Comparison of ENCODE assay signal across 19 cellular contexts in genomic region chr2:240935101-240935876, GRCh38. TPM values are rescaled to one million over a fixed set of nuclear protein-coding genes. Genes with fewer than 3 reads are reported as not detected.
A peak's percentile ranks its signal among the peaks of the same experiment; 100 is the strongest.
DNase-seq lines count a peak whose midpoint lies in the region; ATAC-seq, FAIRE-seq and TF ChIP-seq lines count a peak whose summit lies in the region.
"Had no signal": no experiment of that assay in that cellular context is flagged by ENCODE, and none has a peak within 500 bp of the region (broad histone marks: within the 10 kb centered on the region; RNA-seq: fewer than 3 reads in every experiment).

No MANE protein-coding gene starts in this region.

- peaks cover 19% of the 10 kb centered on the region for H3K27me3 Mint-ChIP-seq in activated CD8-positive, alpha-beta memory T cell treated with anti-CD3 and anti-CD28 coated beads, Interleukin-2, amount 10 ng/mL, durations not matched to agents 7 days and 5 days
- H3K27me3 Mint-ChIP-seq: activated B cell treated with CpG ODN at 0.5 μM for 24 hours had no signal

- no peak overlapping the region for H3K27ac Mint-ChIP-seq in activated CD8-positive, alpha-beta memory T cell treated with anti-CD3 and anti-CD28 coated beads, Interleukin-2, amount 10 ng/mL, durations not matched to agents 7 days and 5 days
- H3K27ac Mint-ChIP-seq: activated B cell treated with CpG ODN at 0.5 μM for 24 hours; activated naive CD8-positive, alpha-beta T cell treated with anti-CD3 and anti-CD28 coated beads, Interleukin-2, amount 10 ng/mL, durations not matched to agents 7 days and 5 days; T-cell had no signal

- WGBS in stomach, 5 donors, result 81 to 89% (median 84%) methylated on average over 23 to 25 of the region's 25 CpGs

- no peak overlapping the region for H3K9ac ChIP-seq in kidney (ENCODE audit: low read length in 2 of 2)

- no peaks in the 10 kb centered on the region for H3K4me1 ChIP-seq in kidney (ENCODE audit: control insufficient read depth in 1 of 2, insufficient read depth in 1 of 2, low read depth in 1 of 2, low read length in 2 of 2)
- peaks cover 0 to 5% (median 0%) of the 10 kb centered on the region in 4 donors for H3K4me1 ChIP-seq in stomach
- H3K4me1 ChIP-seq: A549 had no signal

- H3K36me3 ChIP-seq in kidney (ENCODE audit: control insufficient read depth in 1 of 2, insufficient read depth in 2 of 2, low read length in 2 of 2), result no peaks in the 10 kb centered on the region
- no peaks in the 10 kb centered on the region for H3K36me3 ChIP-seq in stomach

- peaks cover 0 to 22% (median 0%) of the 10 kb centered on the region in 3 donors for H3K27me3 ChIP-seq in stomach

- H3K4me3 Mint-ChIP-seq in activated CD8-positive, alpha-beta memory T cell treated with anti-CD3 and anti-CD28 coated beads, Interleukin-2, amount 10 ng/mL, durations not matched to agents 7 days and 5 days, result no peak overlapping the region
- H3K4me3 Mint-ChIP-seq: activated B cell treated with CpG ODN at 0.5 μM for 24 hours; activated naive CD8-positive, alpha-beta T cell treated with anti-CD3 and anti-CD28 coated beads, Interleukin-2, amount 10 ng/mL, durations not matched to agents 7 days and 5 days; CD8-positive, alpha-beta memory T cell; stimulated activated naive CD8-positive, alpha-beta T cell treated with anti-CD3 and anti-CD28 coated beads, Interleukin-15, amount 100 ng/mL, for 72 hours; T-cell had no signal

- intact Hi-C loops in kidney (cut with DNase I) (no loop called here), stomach (cut with DNase I; ENCODE audit: low total_unique reads) (no loop called here)

- no peak for TF ChIP-seq POLR2A in stomach (IDR thresholded peaks at IDR 0.05)
- TF ChIP-seq POLR2A in GM12891 (IDR thresholded peaks at IDR 0.05; ENCODE audit: low read depth, low read length), result no peak

- H3K9me3 ChIP-seq in kidney (ENCODE audit: control insufficient read depth in 1 of 2, low read length in 2 of 2) (peaks cover 2 to 10% of the 10 kb centered on the region in 2 donors), stomach (peaks cover 0 to 27% (median 19%) of the 10 kb centered on the region in 4 donors)

- TF ChIP-seq CTCF in kidney (IDR thresholded peaks at IDR 0.05; ENCODE audit: borderline replicate concordance, extremely low read depth, insufficient read depth) (no peak), stomach (IDR thresholded peaks at IDR 0.05) (no peak)

- TF ChIP-seq EP300 in stomach (IDR thresholded peaks at IDR 0.05), result no peak

- ATAC-seq in activated CD8-positive, alpha-beta memory T cell treated with anti-CD3 and anti-CD28 coated beads, Interleukin-2, amount 10 ng/mL, durations not matched to agents 7 days and 5 days, result no peak
- ATAC-seq in GM19452 (IDR thresholded peaks at IDR 0.05; ENCODE audit: unreplicated experiment) (no peak), HG03457 (IDR thresholded peaks at IDR 0.05; ENCODE audit: unreplicated experiment) (no peak)
- ATAC-seq: stimulated activated naive CD8-positive, alpha-beta T cell treated with anti-CD3 and anti-CD28 coated beads, Interleukin-15, amount 100 ng/mL, for 72 hours; T-cell had no signal

- no peaks in the 10 kb centered on the region for H3K36me3 Mint-ChIP-seq in activated CD8-positive, alpha-beta memory T cell treated with anti-CD3 and anti-CD28 coated beads, Interleukin-2, amount 10 ng/mL, durations not matched to agents 7 days and 5 days
- H3K36me3 Mint-ChIP-seq: activated naive CD8-positive, alpha-beta T cell treated with anti-CD3 and anti-CD28 coated beads, Interleukin-2, amount 10 ng/mL, durations not matched to agents 7 days and 5 days had no signal

- H3K9me3 Mint-ChIP-seq in activated CD8-positive, alpha-beta memory T cell treated with anti-CD3 and anti-CD28 coated beads, Interleukin-2, amount 10 ng/mL, durations not matched to agents 7 days and 5 days (ENCODE audit: low read depth), result no peaks in the 10 kb centered on the region
- H3K9me3 Mint-ChIP-seq: activated naive CD8-positive, alpha-beta T cell treated with anti-CD3 and anti-CD28 coated beads, Interleukin-2, amount 10 ng/mL, durations not matched to agents 7 days and 5 days had no signal

- no peak overlapping the region for H3K4me3 ChIP-seq in kidney (ENCODE audit: low read length in 2 of 2)
- no peak overlapping the region for H3K4me3 ChIP-seq in stomach
- H3K4me3 ChIP-seq: A549, smooth muscle cell had no signal

- no peak overlapping the region for H3K27ac ChIP-seq in kidney (ENCODE audit: low read depth in 2 of 2, low read length in 2 of 2)
- no peak overlapping the region for H3K27ac ChIP-seq in stomach
- H3K27ac ChIP-seq: A549 had no signal

- DNase-seq in activated CD8-positive, alpha-beta memory T cell treated with anti-CD3 and anti-CD28 coated beads for 24 hours, result peak; percentile 43
- DNase-seq in activated CD8-positive, alpha-beta memory T cell treated with anti-CD3 and anti-CD28 coated beads, Interleukin-2, amount 10 ng/mL, durations not matched to agents 7 days and 5 days, result no peak
- DNase-seq in RPMI8226 (peak; percentile 1), kidney (peak; percentile 66), stomach (peak; percentile 19), GM12891 (ENCODE audit: insufficient read length, low spot score) (no peak)
- DNase-seq: activated B cell treated with CpG ODN at 0.5 μM for 24 hours; activated naive CD8-positive, alpha-beta T cell treated with anti-CD3 and anti-CD28 coated beads, Interleukin-2, amount 10 ng/mL, durations not matched to agents 7 days and 5 days; mesenchymal stem cell; NCI-H1436 treated with DMSO at 0.1 percent for 48 hours; NCI-H524 treated with DMSO at 0.1 percent for 48 hours had no signal

- H3K4me1 Mint-ChIP-seq in activated CD8-positive, alpha-beta memory T cell treated with anti-CD3 and anti-CD28 coated beads, Interleukin-2, amount 10 ng/mL, durations not matched to agents 7 days and 5 days, result no peaks in the 10 kb centered on the region
- H3K4me1 Mint-ChIP-seq: activated B cell treated with CpG ODN at 0.5 μM for 24 hours; activated naive CD8-positive, alpha-beta T cell treated with anti-CD3 and anti-CD28 coated beads, Interleukin-2, amount 10 ng/mL, durations not matched to agents 7 days and 5 days; CD8-positive, alpha-beta memory T cell; stimulated activated naive CD8-positive, alpha-beta T cell treated with anti-CD3 and anti-CD28 coated beads, Interleukin-15, amount 100 ng/mL, for 72 hours; T-cell had no signal

- FAIRE-seq in kidney (lab: Jason Lieb, UNC) (no peak), GM12891 (lab: Jason Lieb, UNC) (no peak)
- FAIRE-seq: A549 had no signal

- CTCF ChIA-PET in activated CD8-positive, alpha-beta memory T cell treated with anti-CD3 and anti-CD28 coated beads, Interleukin-2, amount 10 ng/mL, durations not matched to agents 7 days and 5 days (lab: Charles Lee), result no interaction called here

TF ChIP-seq in GM12891, 5 proteins besides CTCF, POLR2A, EP300 and RAD21:
- TF ChIP-seq POU2F2 (IDR thresholded peaks at IDR 0.05; ENCODE audit: low read depth, low read length) (no peak), PAX5 (IDR thresholded peaks at IDR 0.05; ENCODE audit: insufficient read depth, low read length, severe bottlenecking) (no peak), SPI1 (IDR thresholded peaks at IDR 0.05; ENCODE audit: low read depth, low read length) (no peak), POLR2AphosphoS5 (IDR thresholded peaks at IDR 0.05; ENCODE audit: low read depth, low read length) (no peak), TAF1 (IDR thresholded peaks at IDR 0.05; ENCODE audit: low read depth, low read length) (no peak)

RNA-seq across cellular contexts. Expression of gene CROCC2, which starts 29.2 kb away (rescaled TPM):
- total RNA-seq in activated CD8-positive, alpha-beta memory T cell treated with anti-CD3 and anti-CD28 coated beads, Interleukin-2, amount 10 ng/mL, durations not matched to agents 7 days and 5 days, result not detected
- total RNA-seq in kidney (0.13 TPM), stomach (1 to 10 TPM in 1 of 5 donors, not detected in 4; 4.9 TPM)
- polyA plus RNA-seq in kidney (ENCODE audit: insufficient read depth, low read depth, low replicate concordance) (not detected), stomach (under 1 TPM in 1 of 3 donors, not detected in 2; 0.03 TPM)
- polyA plus RNA-seq in GM12891 (2012; ENCODE audit: low read depth, missing spikeins), result not detected
- total RNA-seq: activated B cell treated with CpG ODN at 0.5 μM for 24 hours; activated naive CD8-positive, alpha-beta T cell treated with anti-CD3 and anti-CD28 coated beads, Interleukin-2, amount 10 ng/mL, durations not matched to agents 7 days and 5 days; CD8-positive, alpha-beta memory T cell; G401; smooth muscle cell; T-cell had no signal
- polyA plus RNA-seq: A549; CD8-positive, alpha-beta memory T cell; smooth muscle cell had no signal

RNA-seq across cellular contexts. Expression of gene MAB21L4, which starts 39.3 kb away (rescaled TPM):
- not detected for total RNA-seq in activated CD8-positive, alpha-beta memory T cell treated with anti-CD3 and anti-CD28 coated beads, Interleukin-2, amount 10 ng/mL, durations not matched to agents 7 days and 5 days
- total RNA-seq in kidney, result 6.1 TPM
- polyA plus RNA-seq in kidney (ENCODE audit: insufficient read depth, low read depth, low replicate concordance), result 28.5 TPM
- total RNA-seq in stomach, result 1 to 10 TPM in 1 of 5 donors, under 1 TPM in 2, not detected in 2; 0.45 to 4.9 (median 0.55) TPM
- polyA plus RNA-seq in stomach, result 10 to 100 TPM in 1 of 3 donors, 1 to 10 TPM in 2; 6.0 to 48.9 (median 9.1) TPM
- not detected for polyA plus RNA-seq in GM12891 (2012; ENCODE audit: low read depth, missing spikeins)
- total RNA-seq: activated B cell treated with CpG ODN at 0.5 μM for 24 hours; activated naive CD8-positive, alpha-beta T cell treated with anti-CD3 and anti-CD28 coated beads, Interleukin-2, amount 10 ng/mL, durations not matched to agents 7 days and 5 days; CD8-positive, alpha-beta memory T cell; G401; T-cell had no signal
- polyA plus RNA-seq: A549; CD8-positive, alpha-beta memory T cell had no signal

Comparison
In these comparisons a context has a peak if more than half of its experiments do, and no peak if none do; other contexts are left out.
1. DNase-seq: peak in activated CD8-positive, alpha-beta memory T cell treated with anti-CD3 and anti-CD28 coated beads for 24 hours (single experiment), RPMI8226 (single experiment), kidney (single experiment) and stomach (single experiment); none in activated CD8-positive, alpha-beta memory T cell treated with anti-CD3 and anti-CD28 coated beads, Interleukin-2, amount 10 ng/mL, durations not matched to agents 7 days and 5 days (single experiment) and GM12891 (single experiment).